Comparison of ENCODE assay signal across 8 cellular contexts in genomic region chr10:80699602-80700039, GRCh38.
DNase-seq lines count a peak whose midpoint lies in the region; ATAC-seq and TF ChIP-seq lines count a peak whose summit lies in the region.

No MANE protein-coding gene starts in this region.

- H2BK15ac ChIP-seq in mesenchymal stem cell (ENCODE audit: low read depth, poor library complexity, severe bottlenecking) = no peak overlapping the region

- POLR2A ChIA-PET in activated CD4-positive, alpha-beta memory T cell treated with anti-CD3 and anti-CD28 coated beads for 36 hours (lab: Charles Lee) = no interaction called here

- no peaks in the 10 kb centered on the region for H3K9me3 ChIP-seq in mesenchymal stem cell (ENCODE audit: control insufficient read depth, low read length)

- no peaks in the 10 kb centered on the region for H3K4me1 Mint-ChIP-seq in CD14-positive monocyte
- no peaks in the 10 kb centered on the region for H3K4me1 Mint-ChIP-seq in activated CD4-positive, alpha-beta memory T cell treated with anti-CD3 and anti-CD28 coated beads for 36 hours (ENCODE audit: low read depth)

- H2BK120ac ChIP-seq in mesenchymal stem cell (ENCODE audit: low read depth, low read length) = no peak overlapping the region

- peak overlapping the region in 1 of 7 donors; percentile 46 for H3K27ac Mint-ChIP-seq in CD14-positive monocyte
- H3K27ac Mint-ChIP-seq in activated CD4-positive, alpha-beta memory T cell treated with anti-CD3 and anti-CD28 coated beads for 36 hours = no peak overlapping the region

- H3K9me3 Mint-ChIP-seq in CD14-positive monocyte = no peaks in the 10 kb centered on the region
- H3K9me3 Mint-ChIP-seq in activated CD4-positive, alpha-beta memory T cell treated with anti-CD3 and anti-CD28 coated beads for 36 hours = no peaks in the 10 kb centered on the region

- H3K36me3 ChIP-seq in mesenchymal stem cell (ENCODE audit: control insufficient read depth in 1 of 2, insufficient read depth in 2 of 2, low read depth in 1 of 2, low read length in 2 of 2) = no peaks in the 10 kb centered on the region

- H3K27me3 ChIP-seq in mesenchymal stem cell (ENCODE audit: control insufficient read depth in 1 of 2, insufficient read depth in 1 of 2, low read length in 2 of 2) = peaks cover 17 to 30% of the 10 kb centered on the region in 2 experiments

- ATAC-seq in GM19328 (IDR thresholded peaks at IDR 0.05; ENCODE audit: unreplicated experiment) = peak; percentile 81
- peak; percentile 91 for ATAC-seq in HG03378 (IDR thresholded peaks at IDR 0.05; ENCODE audit: unreplicated experiment)

- H3K4me2 ChIP-seq in mesenchymal stem cell (ENCODE audit: low read length, poor library complexity, severe bottlenecking) = no peak overlapping the region

- no peak overlapping the region for H2AK5ac ChIP-seq in mesenchymal stem cell (ENCODE audit: low read length, severe bottlenecking)

- DNase-seq in CD14-positive monocyte (ENCODE audit: low spot score) (peak; percentile 56), NCI-H524 (lab: John Stamatoyannopoulos, UW) (peak; percentile 54 to 74), mesenchymal stem cell (peak; percentile 67)
- DNase-seq in activated CD4-positive, alpha-beta memory T cell treated with anti-CD3 and anti-CD28 coated beads for 36 hours = peak; percentile 80
- DNase-seq in effector CD8-positive, alpha-beta T cell (lab: John Stamatoyannopoulos, UW) = peak; percentile 42
- peak; percentile 36 to 48 for DNase-seq in stimulated activated CD8-positive, alpha-beta memory T cell treated with anti-CD3 and anti-CD28 coated beads, Interleukin-2, amount 100 ng/mL, for 1 hour (ENCODE audit: low read depth in 2 of 2)

- peaks cover 5% of the 10 kb centered on the region in 3 donors for H3K27me3 Mint-ChIP-seq in CD14-positive monocyte (ENCODE audit: low read depth in 3 of 3)
- H3K27me3 Mint-ChIP-seq in activated CD4-positive, alpha-beta memory T cell treated with anti-CD3 and anti-CD28 coated beads for 36 hours = no peaks in the 10 kb centered on the region

- no peak overlapping the region for H2BK5ac ChIP-seq in mesenchymal stem cell (ENCODE audit: low read depth, low read length, poor library complexity, severe bottlenecking)

- peak overlapping the region; percentile 46 for H4K8ac ChIP-seq in mesenchymal stem cell (ENCODE audit: low read length)

- H3K18ac ChIP-seq in mesenchymal stem cell (ENCODE audit: low read depth in 1 of 2, low read length in 2 of 2) = no peak overlapping the region

- CTCF ChIA-PET in activated CD4-positive, alpha-beta memory T cell treated with anti-CD3 and anti-CD28 coated beads for 36 hours (lab: Charles Lee) = interaction anchor here (0.7 to 3.6 kb wide), 24 partner anchors 9 to 486 kb away, joined by 3 to 23 read pairs (median 5); no protein-coding TSS in a partner anchor

- no peak overlapping the region for H2AFZ ChIP-seq in mesenchymal stem cell (ENCODE audit: low read depth, low read length)

- H3K23ac ChIP-seq in mesenchymal stem cell (ENCODE audit: low read length in 2 of 2) = no peak overlapping the region

- 15% methylated on average over 14 of the region's 14 CpGs for WGBS in mesenchymal stem cell

- H3K4me1 ChIP-seq in mesenchymal stem cell (ENCODE audit: control insufficient read depth, insufficient read depth, low read depth, low read length) = peaks cover 2% of the 10 kb centered on the region

- H3K79me1 ChIP-seq in mesenchymal stem cell (replicated peaks; ENCODE audit: low read length, poor library complexity, severe bottlenecking) = no peaks in the 10 kb centered on the region

- H3K27ac ChIP-seq in mesenchymal stem cell (ENCODE audit: low read length, poor library complexity, severe bottlenecking) = no peak overlapping the region

- intact Hi-C loops in CD14-positive monocyte (cut with micrococcal nuclease) = no loop called here
- intact Hi-C loops in activated CD4-positive, alpha-beta memory T cell treated with anti-CD3 and anti-CD28 coated beads for 36 hours (cut with micrococcal nuclease) = loop anchor here (1.0 to 10.0 kb wide), 3 partner anchors 225 to 320 kb away; no protein-coding TSS in a partner anchor

- no peak overlapping the region for H4K91ac ChIP-seq in mesenchymal stem cell (ENCODE audit: low read length)

- H3K4ac ChIP-seq in mesenchymal stem cell (ENCODE audit: low read depth in 1 of 2, low read length in 2 of 2) = no peak overlapping the region

- H3K9ac ChIP-seq in mesenchymal stem cell (ENCODE audit: low read length) = no peak overlapping the region

- no peak overlapping the region for H2BK12ac ChIP-seq in mesenchymal stem cell (ENCODE audit: low read length in 2 of 2)

- no peak overlapping the region for H3K4me3 Mint-ChIP-seq in CD14-positive monocyte
- no peak overlapping the region for H3K4me3 Mint-ChIP-seq in activated CD4-positive, alpha-beta memory T cell treated with anti-CD3 and anti-CD28 coated beads for 36 hours

- H3K36me3 Mint-ChIP-seq in CD14-positive monocyte = no peaks in the 10 kb centered on the region
- H3K36me3 Mint-ChIP-seq in activated CD4-positive, alpha-beta memory T cell treated with anti-CD3 and anti-CD28 coated beads for 36 hours = no peaks in the 10 kb centered on the region

- H3K14ac ChIP-seq in mesenchymal stem cell (ENCODE audit: low read length in 2 of 2) = no peak overlapping the region

- TF ChIP-seq CTCF in CD14-positive monocyte (IDR thresholded peaks at IDR 0.05) = peak; percentile 94

- no peak overlapping the region for H3K4me3 ChIP-seq in mesenchymal stem cell (ENCODE audit: insufficient read depth in 1 of 2, low read depth in 1 of 2, low read length in 2 of 2)
